19 cellular contexts compared by ENCODE assay signal in the genomic region with DNA sequence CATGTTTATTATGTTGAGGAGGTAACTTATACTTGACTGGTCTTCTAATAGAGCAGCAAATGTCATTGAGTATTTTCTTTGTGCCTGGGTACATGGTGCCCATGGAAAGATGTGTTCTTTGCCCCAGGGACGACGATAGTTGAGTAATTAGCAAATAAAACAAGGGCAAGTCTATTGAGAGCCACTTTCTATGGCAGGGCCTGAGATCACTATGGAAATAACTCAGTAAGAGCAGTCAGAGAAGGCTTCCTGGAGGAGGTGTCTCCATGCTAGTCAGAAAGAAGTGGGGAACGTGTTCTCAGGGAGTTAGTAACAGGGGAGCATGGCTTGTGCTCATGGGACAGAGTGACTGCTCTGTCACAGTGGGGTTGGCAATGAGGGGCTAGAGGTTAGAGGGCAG. TPM values are rescaled to one million over a fixed set of nuclear protein-coding genes. Genes with fewer than 3 reads are reported as not detected.
A peak's percentile ranks its signal among the peaks of the same experiment; 100 is the strongest.
DNase-seq lines count a peak whose midpoint lies in the region; ATAC-seq, FAIRE-seq and TF ChIP-seq lines count a peak whose summit lies in the region.
"Had no signal": no experiment of that assay in that cellular context is flagged by ENCODE, and none has a peak within 500 bp of the region (broad histone marks: within the 10 kb centered on the region; RNA-seq: fewer than 3 reads in every experiment).

No MANE protein-coding gene starts in this region.

- 100% methylated on average over 3 of the region's 3 CpGs for WGBS in mammary epithelial cell (ENCODE audit: low coverage, missing lambda C conversion rate)
- WGBS in H1 (ENCODE audit: extremely low coverage in 1 of 2, insufficient coverage in 1 of 2, insufficient read length in 1 of 2, insufficient replicate concordance in 2 of 2, low coverage in 1 of 2, low lambda C conversion rate in 2 of 2, missing lambda C conversion rate in 1 of 2), 2 experiments: 90% methylated on average over 3 of the region's 3 CpGs; no CpG with 5 or more reads in 1 of the 2 experiments
- WGBS in right lobe of liver (ENCODE audit: insufficient coverage, low coverage, low lambda C conversion rate, missing lambda C conversion rate): 18% methylated on average over 3 of the region's 3 CpGs

- no peak overlapping the region for H3K4ac ChIP-seq in H1 (replicated peaks; ENCODE audit: insufficient read length, low read depth, low read length)

- H2BK120ac ChIP-seq in H1 (replicated peaks; ENCODE audit: low read depth, low read length): no peak overlapping the region

- CTCF ChIA-PET in MCF 10A (lab: Yijun Ruan, JAX) (interaction anchor here (0.6 to 1.6 kb wide), 2 partner anchors 11 to 13 kb away, joined by 3 to 4 read pairs; no protein-coding TSS in a partner anchor), mammary epithelial cell (lab: Charles Lee; ENCODE audit: low non-redundant PET) (no interaction called here), H1 (lab: Charles Lee; ENCODE audit: partially characterized antibody) (interaction anchor here (1.0 to 1.6 kb wide), 4 partner anchors 17 to 92 kb away, joined by 3 to 5 read pairs (median 4); no protein-coding TSS in a partner anchor)

- peak; percentile 67 to 83 (median 72) for ATAC-seq in right lobe of liver

- H3K27me3 Mint-ChIP-seq in MCF 10A (ENCODE audit: insufficient read depth, unreplicated experiment) (no peaks in the 10 kb centered on the region), type B pancreatic cell (no peaks in the 10 kb centered on the region), nephron progenitor cell (ENCODE audit: low read depth, poor library complexity) (peaks cover 7% of the 10 kb centered on the region)

- no peak overlapping the region for H3K18ac ChIP-seq in H1 (ENCODE audit: extremely low read depth, low read length)

- H3K27ac Mint-ChIP-seq in MCF 10A (ENCODE audit: low read depth, unreplicated experiment): peak overlapping the region; percentile 51
- peak overlapping the region; percentile 85 for H3K27ac Mint-ChIP-seq in type B pancreatic cell
- H3K27ac Mint-ChIP-seq in nephron progenitor cell: no peak overlapping the region
- H3K27ac Mint-ChIP-seq: CD4-positive, CD25-positive, alpha-beta regulatory T cell had no signal

- H3K79me1 ChIP-seq in H1 (ENCODE audit: low read depth, low read length): peaks cover 3% of the 10 kb centered on the region

- H3K4me1 Mint-ChIP-seq in MCF 10A (ENCODE audit: insufficient read depth, unreplicated experiment) (peaks cover 27% of the 10 kb centered on the region), type B pancreatic cell (ENCODE audit: unreplicated experiment) (peaks cover 51% of the 10 kb centered on the region), nephron progenitor cell (peaks cover 42% of the 10 kb centered on the region)
- H3K4me1 Mint-ChIP-seq: CD4-positive, CD25-positive, alpha-beta regulatory T cell had no signal

- no peak for TF ChIP-seq EP300 in H1 (IDR thresholded peaks at IDR 0.05; ENCODE audit: borderline replicate concordance in 1 of 2, low read depth in 2 of 2, low read length in 2 of 2)

- H3K9me3 Mint-ChIP-seq in MCF 10A (ENCODE audit: unreplicated experiment): no peaks in the 10 kb centered on the region
- peaks cover 5% of the 10 kb centered on the region for H3K9me3 Mint-ChIP-seq in type B pancreatic cell
- H3K9me3 Mint-ChIP-seq in nephron progenitor cell: peaks cover 27% of the 10 kb centered on the region

- H3K4me2 ChIP-seq in mammary epithelial cell (ENCODE audit: insufficient read depth, low read depth, low read length) (no peak overlapping the region), H1 (ENCODE audit: insufficient read depth in 1 of 2, low read depth in 2 of 2, low read length in 2 of 2) (no peak overlapping the region)

- peaks cover 20% of the 10 kb centered on the region for H3K4me1 ChIP-seq in mammary epithelial cell (ENCODE audit: insufficient read depth, low read length)
- H3K4me1 ChIP-seq in H1 (replicated peaks in 1 of 4; ENCODE audit: control insufficient read depth in 3 of 4, insufficient read depth in 4 of 4, low read length in 3 of 4): no peaks in the 10 kb centered on the region; a peak in 3 of 7 replicates
- H3K4me1 ChIP-seq in right lobe of liver: peaks cover 0 to 56% (median 19%) of the 10 kb centered on the region in 4 donors
- no peaks in the 10 kb centered on the region for H3K4me1 ChIP-seq in effector memory CD4-positive, alpha-beta T cell (ENCODE audit: control insufficient read depth, insufficient read depth, low read length, poor library complexity, severe bottlenecking)

- H4K8ac ChIP-seq in H1 (ENCODE audit: extremely low read depth, insufficient read depth, low read length): no peak overlapping the region

- H2BK15ac ChIP-seq in H1 (ENCODE audit: low read length): no peak overlapping the region

- H3K36me3 ChIP-seq in mammary epithelial cell (ENCODE audit: insufficient read depth, low read length): no peaks in the 10 kb centered on the region
- no peaks in the 10 kb centered on the region for H3K36me3 ChIP-seq in H1 (ENCODE audit: control insufficient read depth in 2 of 4, insufficient read depth in 4 of 4, low read length in 3 of 4)
- H3K36me3 ChIP-seq in right lobe of liver: no peaks in the 10 kb centered on the region
- H3K36me3 ChIP-seq in effector memory CD4-positive, alpha-beta T cell (ENCODE audit: control insufficient read depth, insufficient read depth, low read length): no peaks in the 10 kb centered on the region

- H3K27me3 ChIP-seq in mammary epithelial cell (ENCODE audit: insufficient read depth, low read length) (no peaks in the 10 kb centered on the region), H1 (replicated peaks in 1 of 4; ENCODE audit: control insufficient read depth in 3 of 4, extremely low read depth in 1 of 4, insufficient read depth in 3 of 4, low read length in 3 of 4) (no peaks in the 10 kb centered on the region), right lobe of liver (no peaks in the 10 kb centered on the region)
- no peaks in the 10 kb centered on the region for H3K27me3 ChIP-seq in effector memory CD4-positive, alpha-beta T cell (replicated peaks; ENCODE audit: control insufficient read depth, insufficient read depth, low read length, poor library complexity, severe bottlenecking)
- H3K27me3 ChIP-seq: BLaER1 treated with 17β-estradiol and CSF1 and Interleukin-3, amounts not matched to agents 10 nM and 100 nM had no signal

- H2BK12ac ChIP-seq in H1 (ENCODE audit: low read depth, low read length): no peak overlapping the region

- no peak for TF ChIP-seq POLR2A in H1 (IDR thresholded peaks at IDR 0.05; ENCODE audit: control extremely low read depth in 1 of 2, low read depth in 2 of 2, low read length in 2 of 2)
- no peak for TF ChIP-seq POLR2A in right lobe of liver (IDR thresholded peaks at IDR 0.05)

- H4K20me1 ChIP-seq in mammary epithelial cell (ENCODE audit: insufficient read depth, low read length) (no peaks in the 10 kb centered on the region), H1 (replicated peaks in 1 of 2; ENCODE audit: control insufficient read depth in 1 of 2, insufficient read depth in 2 of 2, low read length in 2 of 2) (peaks cover 3 to 11% of the 10 kb centered on the region in 2 experiments)

- TF ChIP-seq CTCF in MCF 10A (IDR thresholded peaks at IDR 0.05; ENCODE audit: unreplicated experiment): no peak
- TF ChIP-seq CTCF in mammary epithelial cell (conservative IDR thresholded peaks at IDR 0.05 in 1 of 2, IDR thresholded peaks at IDR 0.05 in 1 of 2; ENCODE audit: extremely low read depth in 1 of 2, insufficient read depth in 1 of 2, low read depth in 1 of 2, low read length in 2 of 2): no peak
- TF ChIP-seq CTCF in H1 (IDR thresholded peaks at IDR 0.05; ENCODE audit: control extremely low read depth in 1 of 3, insufficient read depth in 1 of 3, low read depth in 1 of 3, low read length in 3 of 3): no peak
- no peak for TF ChIP-seq CTCF in right lobe of liver (IDR thresholded peaks at IDR 0.05)
- no peak for TF ChIP-seq CTCF in type B pancreatic cell (conservative IDR thresholded peaks at IDR 0.05)
- TF ChIP-seq CTCF in nephron progenitor cell (IDR thresholded peaks at IDR 0.05): no peak

- H3K23me2 ChIP-seq in H1 (ENCODE audit: low read depth, low read length): no peaks in the 10 kb centered on the region

- H3K14ac ChIP-seq in H1 (ENCODE audit: insufficient read length): no peak overlapping the region

- H2BK20ac ChIP-seq in H1 (ENCODE audit: low read length): no peak overlapping the region

- H3K23ac ChIP-seq in H1 (ENCODE audit: insufficient read length): no peak overlapping the region

- BruUV-seq in MCF 10A (replicated peaks; lab: Mats Ljungman, UMichigan): no TSS peak
- no TSS peak for BruUV-seq in mammary epithelial cell (replicated peaks; lab: Mats Ljungman, UMichigan)

- H3K9ac ChIP-seq in mammary epithelial cell (ENCODE audit: insufficient read depth, low read length) (no peak overlapping the region), H1 (replicated peaks in 1 of 4; ENCODE audit: extremely low read depth in 1 of 4, low read depth in 3 of 4, low read length in 3 of 4) (no peak overlapping the region)
- H3K9ac ChIP-seq: BLaER1 treated with 17β-estradiol and CSF1 and Interleukin-3, amounts not matched to agents 10 nM and 100 nM; GM23248 had no signal

- H3K56ac ChIP-seq in H1 (replicated peaks; ENCODE audit: insufficient read length, low read depth, low read length): no peak overlapping the region

- peaks cover 83% of the 10 kb centered on the region for H3K79me2 ChIP-seq in mammary epithelial cell (ENCODE audit: insufficient read depth, low read length)
- H3K79me2 ChIP-seq in H1 (ENCODE audit: control insufficient read depth in 1 of 2, insufficient read depth in 2 of 2, low read length in 2 of 2): peaks cover 0 to 16% of the 10 kb centered on the region in 2 experiments; a peak in 1 of 4 replicates

- no peak for TF ChIP-seq RAD21 in H1 (IDR thresholded peaks at IDR 0.05 in 1 of 2, conservative IDR thresholded peaks at IDR 0.05 in 1 of 2; ENCODE audit: low read depth in 2 of 2, low read length in 2 of 2)

- H3K4me3 ChIP-seq in mammary epithelial cell (replicated peaks in 1 of 3; ENCODE audit: insufficient read depth in 1 of 3, low read depth in 2 of 3, low read length in 3 of 3) (no peak overlapping the region), H1 (ENCODE audit: extremely low read depth in 1 of 4, insufficient read depth in 2 of 4, low read depth in 3 of 4, low read length in 4 of 4) (no peak overlapping the region), right lobe of liver (no peak overlapping the region)
- H3K4me3 ChIP-seq in effector memory CD4-positive, alpha-beta T cell (ENCODE audit: insufficient read depth, low read depth, low read length, poor library complexity, severe bottlenecking): no peak overlapping the region
- H3K4me3 ChIP-seq: BLaER1 treated with 17β-estradiol and CSF1 and Interleukin-3, amounts not matched to agents 10 nM and 100 nM; GM23248 had no signal

- H2AFZ ChIP-seq in mammary epithelial cell (ENCODE audit: low read depth, low read length) (no peak overlapping the region), H1 (ENCODE audit: low read length) (no peak overlapping the region)
- H2AFZ ChIP-seq: GM23248 had no signal

- no peak overlapping the region for H2AK5ac ChIP-seq in H1 (ENCODE audit: low read depth, low read length)

- H4K5ac ChIP-seq in H1 (ENCODE audit: insufficient read length, low read depth, low read length): no peak overlapping the region

- H3K9me3 ChIP-seq in mammary epithelial cell (replicated peaks; ENCODE audit: insufficient read depth, low read length) (no peaks in the 10 kb centered on the region), H1 (ENCODE audit: insufficient read depth in 2 of 2, low read depth in 1 of 2, low read length in 1 of 2) (peaks cover 0 to 8% of the 10 kb centered on the region in 2 experiments; a peak in 1 of 4 replicates), right lobe of liver (no peaks in the 10 kb centered on the region)
- H3K9me3 ChIP-seq in effector memory CD4-positive, alpha-beta T cell (ENCODE audit: control insufficient read depth, low read length): no peaks in the 10 kb centered on the region

- H3K36me3 Mint-ChIP-seq in MCF 10A (ENCODE audit: insufficient read depth, unreplicated experiment) (peaks cover 6% of the 10 kb centered on the region), type B pancreatic cell (peaks cover 8% of the 10 kb centered on the region), nephron progenitor cell (ENCODE audit: low read depth) (peaks cover 22% of the 10 kb centered on the region)
- H3K36me3 Mint-ChIP-seq: CD4-positive, CD25-positive, alpha-beta regulatory T cell had no signal

- H3K4me3 Mint-ChIP-seq in MCF 10A (ENCODE audit: unreplicated experiment) (no peak overlapping the region), type B pancreatic cell (peak overlapping the region; percentile 57), nephron progenitor cell (no peak overlapping the region)
- H3K4me3 Mint-ChIP-seq: CD4-positive, CD25-positive, alpha-beta regulatory T cell had no signal

- dilution Hi-C loops in mammary epithelial cell (cut with HindIII; ENCODE audit: low sequenced_read_pairs): no loop called here

- DNase-seq in MCF 10A (ENCODE audit: unreplicated experiment) (no peak), mammary epithelial cell (no peak), H1 (ENCODE audit: low read depth in 1 of 2, low spot score in 2 of 2) (no peak), right lobe of liver (peak in 2 of 3 donors; percentile 30 to 68), type B pancreatic cell (ENCODE audit: extremely low spot score, unreplicated experiment) (no peak), occipital lobe (lab: John Stamatoyannopoulos, UW) (no peak), nephron progenitor cell (no peak)
- DNase-seq in effector memory CD4-positive, alpha-beta T cell: no peak
- DNase-seq: 8988T; CD4-positive, CD25-positive, alpha-beta regulatory T cell; COR-L47; DMS153; DMS79 treated with DMSO at 0.1 percent for 48 hours; EL; GM23248; H7 had no signal

- POLR2A ChIA-PET in MCF 10A (lab: Yijun Ruan, JAX): no interaction called here
- POLR2A ChIA-PET in H1 (lab: Charles Lee; ENCODE audit: partially characterized antibody): no interaction called here

- in situ Hi-C loops in mammary epithelial cell (cut with MboI; ENCODE audit: low sequenced_read_pairs in 2 of 2): no loop called here

- intact Hi-C loops in MCF 10A (cut with micrococcal nuclease): no loop called here
- intact Hi-C loops in mammary epithelial cell (cut with micrococcal nuclease): no loop called here
- intact Hi-C loops in right lobe of liver (cut with DNase I): no loop called here

- H3K27ac ChIP-seq in mammary epithelial cell (ENCODE audit: insufficient read depth, low read depth, low read length) (no peak overlapping the region), H1 (ENCODE audit: low read depth, low read length) (no peak overlapping the region), right lobe of liver (peak overlapping the region in 2 of 3 donors; percentile 75 to 80)
- H3K27ac ChIP-seq in effector memory CD4-positive, alpha-beta T cell (ENCODE audit: insufficient read depth, low read length, poor library complexity, severe bottlenecking): no peak overlapping the region
- H3K27ac ChIP-seq: BLaER1 treated with 17β-estradiol and CSF1 and Interleukin-3, amounts not matched to agents 10 nM and 100 nM; GM23248 had no signal

- 0 out of 2 replicates have a peak overlapping the region, but pooled peaks have one; percentile 13 for H2BK5ac ChIP-seq in H1 (ENCODE audit: low read depth, low read length)

- H4K91ac ChIP-seq in H1 (replicated peaks; ENCODE audit: insufficient read length, low read length): no peak overlapping the region

- FAIRE-seq in H1 (lab: Jason Lieb, UNC): no peak
- FAIRE-seq: G401.6, GM12891 had no signal

RNA-seq across cellular contexts. Expression of a gene that starts 28.6 kb away (rescaled TPM):
- total RNA-seq in MCF 10A (2022) (82.2 and 95.8 TPM in 2 replicates), mammary epithelial cell (10 to 100 TPM; 68.8 to 70.8 TPM), right lobe of liver (10 to 100 TPM; 29.0 to 60.6 (median 43.1) TPM), type B pancreatic cell (ENCODE audit: low replicate concordance) (37.9 and 48.5 TPM in 2 replicates), occipital lobe (55.1 TPM)
- polyA plus RNA-seq in mammary epithelial cell (13.8 TPM), H1 (2011; rRNA removed) (9.0 and 9.3 TPM in 2 replicates)
- polyA minus RNA-seq in mammary epithelial cell: 37.5 TPM
- total RNA-seq in H1 (2021; fragmentation: NEBNext Ultra II Directional; extraction: Animal tissue kit (Norgen Biotek cat#: 25700)): 17.8 and 22.0 TPM in 2 replicates
- 12.2 TPM for polyA plus RNA-seq in H1 (2011; cell fraction: cytosol; rRNA removed)
- 73.5 TPM for polyA plus RNA-seq in H1 (2011; cell fraction: nucleus; rRNA removed)
- 12.2 to 20.1 TPM (median 18.8 TPM) in 4 replicates for polyA plus RNA-seq in H1 (2012, experiment 1 of 2)
- 6.9 TPM for polyA plus RNA-seq in H1 (2012, experiment 2 of 2)
- 11.2 TPM for polyA plus RNA-seq in H1 (2013, experiment 1 of 2)
- 9.2 TPM for polyA plus RNA-seq in H1 (2013, experiment 2 of 2)
- polyA minus RNA-seq in H1 (2011; rRNA and poly(A)+ RNA removed): 15.8 and 16.2 TPM in 2 replicates
- polyA minus RNA-seq in H1 (2011; cell fraction: cytosol; rRNA and poly(A)+ RNA removed): 11.4 TPM
- polyA minus RNA-seq in H1 (2011; cell fraction: nucleus; rRNA and poly(A)+ RNA removed): 38.2 TPM

Comparison
In these comparisons a context has a peak if more than half of its experiments do, and no peak if none do; other contexts are left out.
1. DNase-seq: peak in right lobe of liver (2 of 3); none in MCF 10A (single experiment), mammary epithelial cell (single experiment), H1 (0 of 2), type B pancreatic cell (single experiment), occipital lobe (single experiment), nephron progenitor cell (single experiment) and effector memory CD4-positive, alpha-beta T cell (0 of 3).
2. H3K27ac ChIP-seq: peak in right lobe of liver (2 of 3); none in mammary epithelial cell (single experiment), H1 (single experiment) and effector memory CD4-positive, alpha-beta T cell (single experiment).